ENCODE assay signal across 20 cellular contexts in the genomic region with DNA sequence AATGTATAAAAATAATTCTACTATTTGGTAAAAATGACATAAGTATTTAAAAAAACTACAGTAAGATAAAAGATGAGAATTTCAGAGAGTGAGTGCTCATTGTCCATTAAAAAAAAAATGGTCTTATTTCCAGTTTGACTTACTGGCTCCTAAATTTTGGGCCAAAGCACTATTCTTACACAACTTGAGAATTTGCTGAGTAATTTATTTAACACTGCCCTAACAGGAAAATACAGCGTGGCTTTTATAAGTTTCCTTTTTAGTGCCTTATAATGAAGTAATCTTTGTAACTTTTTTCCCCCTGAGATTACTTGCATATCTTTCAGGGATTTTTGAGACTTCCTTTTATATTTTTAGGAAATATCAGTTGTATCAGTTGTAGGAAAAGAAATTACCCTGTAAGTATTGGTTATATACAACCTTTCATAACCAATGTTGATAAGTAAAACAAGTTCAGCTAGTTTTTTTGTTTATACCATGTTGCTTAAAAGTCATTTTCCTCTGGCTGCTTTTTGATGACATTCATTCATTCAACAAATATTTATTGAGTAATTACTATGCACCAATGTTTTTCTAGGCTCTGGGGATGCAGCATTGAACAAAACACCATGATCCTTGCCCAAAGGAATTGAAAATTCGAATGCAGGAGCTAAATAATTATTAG.
DNase-seq lines count a peak whose midpoint lies in the region; ATAC-seq, FAIRE-seq and TF ChIP-seq lines count a peak whose summit lies in the region.
"Had no signal": no experiment of that assay in that cellular context is flagged by ENCODE, and none has a peak within 500 bp of the region (broad histone marks: within the 10 kb centered on the region; RNA-seq: fewer than 3 reads in every experiment).

No MANE protein-coding gene starts in this region.

- BruUV-seq in mammary epithelial cell (replicated peaks; lab: Mats Ljungman, UMichigan) (no TSS peak), HepG2 (replicated peaks; lab: Mats Ljungman, UMichigan) (no TSS peak)

- H3K4me3 ChIP-seq in A549, result no peak overlapping the region
- H3K4me3 ChIP-seq in mammary epithelial cell (replicated peaks in 1 of 3; ENCODE audit: insufficient read depth in 1 of 3, low read depth in 2 of 3, low read length in 3 of 3), result no peak overlapping the region
- no peak overlapping the region for H3K4me3 ChIP-seq in HepG2 (replicated peaks in 1 of 3; ENCODE audit: insufficient read depth in 1 of 3, low read depth in 2 of 3, low read length in 3 of 3)
- H3K4me3 ChIP-seq in hepatocyte, result no peak overlapping the region
- H3K4me3 ChIP-seq: MG63, tibial artery had no signal

- peaks cover 5% of the 10 kb centered on the region for H3K27me3 Mint-ChIP-seq in activated naive CD4-positive, alpha-beta T cell treated with anti-CD3 and anti-CD28 coated beads, Interleukin-2, amount 10 ng/mL, durations not matched to agents 7 days and 5 days
- H3K27me3 Mint-ChIP-seq: central memory CD8-positive, alpha-beta T cell had no signal

- H4K20me1 ChIP-seq in mammary epithelial cell (ENCODE audit: insufficient read depth, low read length) (no peaks in the 10 kb centered on the region), HepG2 (ENCODE audit: insufficient read depth, low read length) (no peaks in the 10 kb centered on the region), hepatocyte (ENCODE audit: insufficient read depth, poor library complexity, severe bottlenecking) (no peaks in the 10 kb centered on the region)

- dilution Hi-C loops in mammary epithelial cell (cut with HindIII; ENCODE audit: low sequenced_read_pairs), result loop anchor here (10.0 kb wide), 2 partner anchors 201 to 259 kb away; no protein-coding TSS in a partner anchor

- TF ChIP-seq RAD21 in A549 (conservative IDR thresholded peaks at IDR 0.05 in 1 of 2, IDR thresholded peaks at IDR 0.05 in 1 of 2) (no peak), HepG2 (CRISPR knock-in tag; IDR thresholded peaks at IDR 0.05) (no peak)

- intact Hi-C loops in mammary epithelial cell (cut with micrococcal nuclease) (loop anchor here (1.0 to 5.0 kb wide), 2 partner anchors 113 to 250 kb away; no protein-coding TSS in a partner anchor), HepG2 (cut with micrococcal nuclease; ENCODE audit: unreplicated experiment) (no loop called here)

- no peaks in the 10 kb centered on the region for H3K79me2 ChIP-seq in mammary epithelial cell (ENCODE audit: insufficient read depth, low read length)
- no peaks in the 10 kb centered on the region for H3K79me2 ChIP-seq in HepG2 (ENCODE audit: insufficient read depth, low read length)
- no peaks in the 10 kb centered on the region for H3K79me2 ChIP-seq in hepatocyte

- no peak for TF ChIP-seq CTCF in A549 (IDR thresholded peaks at IDR 0.05)
- TF ChIP-seq CTCF in mammary epithelial cell (conservative IDR thresholded peaks at IDR 0.05 in 1 of 2, IDR thresholded peaks at IDR 0.05 in 1 of 2; ENCODE audit: extremely low read depth in 1 of 2, insufficient read depth in 1 of 2, low read depth in 1 of 2, low read length in 2 of 2), result no peak
- TF ChIP-seq CTCF in HepG2 (CRISPR knock-in tag; IDR thresholded peaks at IDR 0.05), result no peak
- TF ChIP-seq CTCF in hepatocyte (IDR thresholded peaks at IDR 0.05; ENCODE audit: poor library complexity), result no peak

- no peak for TF ChIP-seq POLR2A in A549 (IDR thresholded peaks at IDR 0.05; ENCODE audit: low read length)
- TF ChIP-seq POLR2A in HepG2 (IDR thresholded peaks at IDR 0.05; ENCODE audit: insufficient read depth in 1 of 2, low read depth in 2 of 2, low read length in 2 of 2), result no peak

- H3K36me3 ChIP-seq in mammary epithelial cell (ENCODE audit: insufficient read depth, low read length), result no peaks in the 10 kb centered on the region
- no peaks in the 10 kb centered on the region for H3K36me3 ChIP-seq in HepG2 (replicated peaks in 1 of 2; ENCODE audit: control insufficient read depth in 1 of 2, insufficient read depth in 2 of 2, low read length in 2 of 2)
- no peaks in the 10 kb centered on the region for H3K36me3 ChIP-seq in hepatocyte (replicated peaks; ENCODE audit: insufficient read depth, low read depth)
- H3K36me3 ChIP-seq: MG63, tibial artery had no signal

- H2AFZ ChIP-seq in mammary epithelial cell (ENCODE audit: low read depth, low read length) (no peak overlapping the region), HepG2 (ENCODE audit: low read length) (no peak overlapping the region), hepatocyte (no peak overlapping the region)

- H3K9me3 Mint-ChIP-seq in activated naive CD4-positive, alpha-beta T cell treated with anti-CD3 and anti-CD28 coated beads, Interleukin-2, amount 10 ng/mL, durations not matched to agents 7 days and 5 days, result no peaks in the 10 kb centered on the region
- H3K9me3 Mint-ChIP-seq: central memory CD8-positive, alpha-beta T cell; T-helper 2 cell treated with Interferon-gamma antibody and Interleukin-4, amounts not matched to agents 5 μg/mL and 100 μg/mL, for 36 hours had no signal

- H3K4me2 ChIP-seq in A549 (no peak overlapping the region), mammary epithelial cell (ENCODE audit: insufficient read depth, low read depth, low read length) (no peak overlapping the region), HepG2 (ENCODE audit: low read depth, low read length) (no peak overlapping the region), hepatocyte (no peak overlapping the region)

- H3K9ac ChIP-seq in mammary epithelial cell (ENCODE audit: insufficient read depth, low read length) (no peak overlapping the region), HepG2 (ENCODE audit: insufficient read depth, low read depth, low read length) (no peak overlapping the region)

- H3K36me3 Mint-ChIP-seq in activated naive CD4-positive, alpha-beta T cell treated with anti-CD3 and anti-CD28 coated beads, Interleukin-2, amount 10 ng/mL, durations not matched to agents 7 days and 5 days, result peaks cover 2% of the 10 kb centered on the region

- H3K4me3 Mint-ChIP-seq in activated naive CD4-positive, alpha-beta T cell treated with anti-CD3 and anti-CD28 coated beads, Interleukin-2, amount 10 ng/mL, durations not matched to agents 7 days and 5 days, result no peak overlapping the region
- H3K4me3 Mint-ChIP-seq: activated T-helper 1 cell treated with anti-CD3 and anti-CD28 coated beads, Interleukin-12 subunit alpha, Interleukin-12 subunit beta, Interleukin-2, Interleukin-4 antibody, amounts not matched to agents 30 ng/mL and 10 ng/mL and 1 ng/mL, durations not matched to agents 14 hours and 24 hours and 36 hours; central memory CD8-positive, alpha-beta T cell; neural crest cell; T-helper 2 cell treated with Interferon-gamma antibody and Interleukin-4, amounts not matched to agents 5 μg/mL and 100 μg/mL, for 36 hours had no signal

- FAIRE-seq in A549 (lab: Jason Lieb, UNC) (no peak), HepG2 (lab: Jason Lieb, UNC) (no peak)

- no peaks in the 10 kb centered on the region for H3K27me3 ChIP-seq in mammary epithelial cell (ENCODE audit: insufficient read depth, low read length)
- no peaks in the 10 kb centered on the region for H3K27me3 ChIP-seq in HepG2 (ENCODE audit: control insufficient read depth in 1 of 2, insufficient read depth in 2 of 2, low read length in 2 of 2)
- H3K27me3 ChIP-seq in hepatocyte, result no peaks in the 10 kb centered on the region
- H3K27me3 ChIP-seq: MG63, tibial artery had no signal

- DNase-seq in A549 (ENCODE audit: low read depth in 1 of 2, low spot score in 1 of 2), result no peak
- peak; percentile 26 for DNase-seq in M059J (ENCODE audit: low read depth)
- no peak for DNase-seq in mammary epithelial cell
- DNase-seq in HepG2 (ENCODE audit: low spot score), result no peak
- no peak for DNase-seq in T1000 (lab: John Stamatoyannopoulos, UW)
- DNase-seq in activated naive CD4-positive, alpha-beta T cell treated with anti-CD3 and anti-CD28 coated beads, Interleukin-2, amount 10 ng/mL, durations not matched to agents 7 days and 5 days, result no peak
- no peak for DNase-seq in NCI-H1694 (lab: John Stamatoyannopoulos, UW)
- no peak for DNase-seq in hepatocyte (ENCODE audit: low spot score)
- DNase-seq: activated CD4-positive, CD25-positive, alpha-beta regulatory T cell; effector CD8-positive, alpha-beta T cell; foreskin fibroblast; MG63; midbrain; NCI-H510A treated with DMSO at 0.1 percent for 48 hours; OCI-M1; tibial artery had no signal

- TF ChIP-seq EP300 in A549 (IDR thresholded peaks at IDR 0.05), result no peak
- TF ChIP-seq EP300 in HepG2 (IDR thresholded peaks at IDR 0.05; ENCODE audit: low read depth in 2 of 2, low read length in 2 of 2), result no peak
- no peak for TF ChIP-seq EP300 in HepG2 (CRISPR knock-in tag; IDR thresholded peaks at IDR 0.05; ENCODE audit: borderline replicate concordance)

- peaks cover 8% of the 10 kb centered on the region; the same call in 1 of the 3 replicates for H3K9me3 ChIP-seq in A549
- H3K9me3 ChIP-seq in mammary epithelial cell (replicated peaks; ENCODE audit: insufficient read depth, low read length), result no peaks in the 10 kb centered on the region
- H3K9me3 ChIP-seq in HepG2 (ENCODE audit: low read length), result no peaks in the 10 kb centered on the region
- no peaks in the 10 kb centered on the region for H3K9me3 ChIP-seq in hepatocyte (ENCODE audit: low read depth)
- H3K9me3 ChIP-seq: MG63, tibial artery had no signal

- H3K4me1 Mint-ChIP-seq in activated naive CD4-positive, alpha-beta T cell treated with anti-CD3 and anti-CD28 coated beads, Interleukin-2, amount 10 ng/mL, durations not matched to agents 7 days and 5 days, result peaks cover 18% of the 10 kb centered on the region
- H3K4me1 Mint-ChIP-seq: central memory CD8-positive, alpha-beta T cell; neural crest cell had no signal

- ATAC-seq in A549 (no peak), HepG2 (no peak)

- POLR2A ChIA-PET in A549 (lab: Yijun Ruan, JAX), result no interaction called here
- POLR2A ChIA-PET in HepG2 (lab: Yijun Ruan, JAX), result no interaction called here

- peak overlapping the region; percentile 54 to 77; a peak in 3 of 6 replicates for H3K27ac ChIP-seq in A549
- peak overlapping the region; percentile 44 for H3K27ac ChIP-seq in mammary epithelial cell (ENCODE audit: insufficient read depth, low read depth, low read length)
- no peak overlapping the region for H3K27ac ChIP-seq in HepG2 (ENCODE audit: extremely low read length, insufficient read depth, low read length)
- H3K27ac ChIP-seq in hepatocyte, result no peak overlapping the region
- H3K27ac ChIP-seq: tibial artery had no signal

- in situ Hi-C loops in mammary epithelial cell (cut with MboI; ENCODE audit: low sequenced_read_pairs in 2 of 2), result no loop called here
- in situ Hi-C loops in HepG2 (cut with HindIII; ENCODE audit: extremely low pct_ligation_motif_present, low pct_unique_long_range_greater_than_20kb), result no loop called here

- 56% methylated on average over 2 of the region's 2 CpGs for WGBS in A549 (ENCODE audit: missing lambda C conversion rate)
- 86% methylated on average over 2 of the region's 2 CpGs for WGBS in mammary epithelial cell (ENCODE audit: low coverage, missing lambda C conversion rate)
- WGBS in HepG2 (ENCODE audit: low lambda C conversion rate), result 28% methylated on average over 2 of the region's 2 CpGs
- 88% methylated on average over 2 of the region's 2 CpGs for WGBS in hepatocyte (ENCODE audit: low lambda C conversion rate, missing lambda C conversion rate)

- CTCF ChIA-PET in A549 (lab: Yijun Ruan, JAX), result no interaction called here
- CTCF ChIA-PET in mammary epithelial cell (lab: Charles Lee; ENCODE audit: low non-redundant PET), result no interaction called here
- CTCF ChIA-PET in HepG2 (lab: Yijun Ruan, JAX; ENCODE audit: low intra/inter-chr PET ratio, low total read pairs), result no interaction called here
- CTCF ChIA-PET in activated naive CD4-positive, alpha-beta T cell treated with anti-CD3 and anti-CD28 coated beads, Interleukin-2, amount 10 ng/mL, durations not matched to agents 7 days and 5 days (lab: Charles Lee), result interaction anchor here (1.0 to 2.2 kb wide), 3 partner anchors 10 to 45 kb away, joined by 3 to 8 read pairs (median 4); no protein-coding TSS in a partner anchor

- H3K4me1 ChIP-seq in A549 (peaks cover 42% of the 10 kb centered on the region; the same call in 2 of the 3 replicates), mammary epithelial cell (ENCODE audit: insufficient read depth, low read length) (peaks cover 59% of the 10 kb centered on the region), HepG2 (ENCODE audit: insufficient read depth, low read length) (0 out of 2 replicates have a peak, but pooled peaks cover 8% of the 10 kb centered on the region), hepatocyte (ENCODE audit: insufficient read depth) (no peaks in the 10 kb centered on the region)
- H3K4me1 ChIP-seq: tibial artery had no signal

- H3K9me2 ChIP-seq in hepatocyte (replicated peaks; ENCODE audit: insufficient read depth), result no peaks in the 10 kb centered on the region

- no peak overlapping the region for H3K27ac Mint-ChIP-seq in activated naive CD4-positive, alpha-beta T cell treated with anti-CD3 and anti-CD28 coated beads, Interleukin-2, amount 10 ng/mL, durations not matched to agents 7 days and 5 days
- H3K27ac Mint-ChIP-seq: activated T-helper 1 cell treated with anti-CD3 and anti-CD28 coated beads, Interleukin-12 subunit alpha, Interleukin-12 subunit beta, Interleukin-2, Interleukin-4 antibody, amounts not matched to agents 30 ng/mL and 10 ng/mL and 1 ng/mL, durations not matched to agents 14 hours and 24 hours and 36 hours; T-helper 2 cell treated with Interferon-gamma antibody and Interleukin-4, amounts not matched to agents 5 μg/mL and 100 μg/mL, for 36 hours had no signal

Comparison
In these comparisons a context has a peak if more than half of its experiments do, and no peak if none do; other contexts are left out.
1. H3K27ac ChIP-seq: peak in A549 (2 of 2) and mammary epithelial cell (single experiment); none in HepG2 (single experiment) and hepatocyte (single experiment).